In the genomic region with DNA sequence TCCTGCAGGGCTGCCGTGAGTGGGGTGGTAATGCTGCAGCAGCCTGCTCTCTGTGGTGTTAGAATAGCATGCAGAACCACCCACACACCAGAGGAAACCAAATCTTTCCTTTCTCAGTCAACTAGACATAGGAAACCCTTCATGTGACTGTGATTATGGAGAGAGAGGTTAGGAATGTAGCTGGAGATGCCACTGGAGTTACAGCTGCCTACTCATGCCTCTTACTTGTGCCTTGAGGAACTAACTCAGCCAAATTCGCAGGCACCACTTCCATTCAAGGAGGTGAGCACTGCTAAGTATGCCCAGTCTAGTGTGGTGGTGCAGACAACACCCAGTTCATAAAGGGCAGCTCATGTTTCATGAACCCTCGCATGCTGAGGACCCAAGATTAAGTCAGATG, we compare ENCODE assay signal across 1 cellular context.
TF ChIP-seq lines count a peak whose summit lies in the region.

No MANE protein-coding gene starts in this region.

TF ChIP-seq in SK-N-SH, 30 proteins besides CTCF, POLR2A, EP300 and RAD21:
- TF ChIP-seq REST (IDR thresholded peaks at IDR 0.05; ENCODE audit: low read depth, low read length) (no peak), TCF12 (IDR thresholded peaks at IDR 0.05) (peak; percentile 29)
